Comparison of ENCODE assay signal across 12 cellular contexts in genomic region chr1:25798666-25799345, GRCh38. TPM values are rescaled to one million over a fixed set of nuclear protein-coding genes. Genes with fewer than 3 reads are reported as not detected.
DNase-seq lines count a peak whose midpoint lies in the region; ATAC-seq and TF ChIP-seq lines count a peak whose summit lies in the region.
"Had no signal": no experiment of that assay in that cellular context is flagged by ENCODE, and none has a peak within 500 bp of the region (broad histone marks: within the 10 kb centered on the region; RNA-seq: fewer than 3 reads in every experiment).

No MANE protein-coding gene starts in this region.

- H3K27ac Mint-ChIP-seq in CD4-positive, CD25-positive, alpha-beta regulatory T cell: peak overlapping the region; percentile 50 to 89 (median 78)
- H3K27ac Mint-ChIP-seq in HFFc6 (no peak overlapping the region), endodermal cell (no peak overlapping the region)

- peaks cover 13 to 78% (median 38%) of the 10 kb centered on the region in 4 donors for H3K4me1 Mint-ChIP-seq in CD4-positive, CD25-positive, alpha-beta regulatory T cell
- peaks cover 30% of the 10 kb centered on the region for H3K4me1 Mint-ChIP-seq in HFFc6 (ENCODE audit: low read depth)
- peaks cover 26% of the 10 kb centered on the region for H3K4me1 Mint-ChIP-seq in endodermal cell

- no peaks in the 10 kb centered on the region for H3K27me3 Mint-ChIP-seq in CD4-positive, CD25-positive, alpha-beta regulatory T cell
- peaks cover 11% of the 10 kb centered on the region for H3K27me3 Mint-ChIP-seq in HFFc6 (ENCODE audit: insufficient read depth)
- H3K27me3 Mint-ChIP-seq in endodermal cell (ENCODE audit: insufficient read depth): no peaks in the 10 kb centered on the region

- WGBS in endodermal cell (ENCODE audit: insufficient coverage in 1 of 2, insufficient read length in 1 of 2), 2 experiments: 93 to 94% methylated on average over 6 to 8 of the region's 8 CpGs

- no peaks in the 10 kb centered on the region for H3K9me3 ChIP-seq in CD4-positive, CD25-positive, alpha-beta regulatory T cell (ENCODE audit: control insufficient read depth in 2 of 2, low read length in 2 of 2)
- H3K9me3 ChIP-seq in endodermal cell (ENCODE audit: control insufficient read depth, low read length) (no peaks in the 10 kb centered on the region), parathyroid adenoma (ENCODE audit: control insufficient read depth, low read length) (no peaks in the 10 kb centered on the region)

- peaks cover 48% of the 10 kb centered on the region for H3K4me1 ChIP-seq in CD4-positive, CD25-positive, alpha-beta regulatory T cell (ENCODE audit: control insufficient read depth, insufficient read depth, low read length, poor library complexity, severe bottlenecking)
- H3K4me1 ChIP-seq in endodermal cell (ENCODE audit: control insufficient read depth, insufficient read depth, low read length): peaks cover 6% of the 10 kb centered on the region
- H3K4me1 ChIP-seq in parathyroid adenoma: no peaks in the 10 kb centered on the region

- H2AFZ ChIP-seq in parathyroid adenoma: no peak overlapping the region

- H3K79me2 ChIP-seq in parathyroid adenoma: no peaks in the 10 kb centered on the region

- no peaks in the 10 kb centered on the region for H3K36me3 ChIP-seq in CD4-positive, CD25-positive, alpha-beta regulatory T cell (ENCODE audit: control insufficient read depth, insufficient read depth, low read length)
- H3K36me3 ChIP-seq in endodermal cell (ENCODE audit: control insufficient read depth, insufficient read depth, low read length) (no peaks in the 10 kb centered on the region), parathyroid adenoma (ENCODE audit: control insufficient read depth, insufficient read depth, low read length) (no peaks in the 10 kb centered on the region)

- no peaks in the 10 kb centered on the region for H3K36me3 Mint-ChIP-seq in CD4-positive, CD25-positive, alpha-beta regulatory T cell
- H3K36me3 Mint-ChIP-seq in HFFc6 (ENCODE audit: low read depth) (no peaks in the 10 kb centered on the region), endodermal cell (ENCODE audit: low read depth) (no peaks in the 10 kb centered on the region)

- no peak for DNase-seq in CD4-positive, CD25-positive, alpha-beta regulatory T cell
- DNase-seq in HFFc6 (no peak), endodermal cell (no peak), NCI-H187 treated with DMSO at 0.1 percent for 48 hours (lab: John Stamatoyannopoulos, UW) (no peak), hepatic stellate cell (ENCODE audit: low spot score) (no peak)
- DNase-seq: GOT3, NCI-H526 treated with DMSO at 0.1 percent for 48 hours, SIG-M5 had no signal

- TF ChIP-seq CTCF in HFFc6 (IDR thresholded peaks at IDR 0.05) (no peak), endodermal cell (conservative IDR thresholded peaks at IDR 0.05) (no peak), parathyroid adenoma (IDR thresholded peaks at IDR 0.05) (no peak)

- ATAC-seq in CD4-positive, CD25-positive, alpha-beta regulatory T cell (ENCODE audit: low read depth in 2 of 2): no peak
- ATAC-seq in HG03460 (IDR thresholded peaks at IDR 0.05; ENCODE audit: unreplicated experiment): no peak
- no peak for ATAC-seq in HG02763 (IDR thresholded peaks at IDR 0.05; ENCODE audit: unreplicated experiment)
- ATAC-seq: activated CD4-positive, CD25-positive, alpha-beta regulatory T cell treated with anti-CD3 and anti-CD28 coated beads, Interleukin-2, amount 50 U/mL, for 24 hours had no signal

- peak overlapping the region; percentile 60 for H3K27ac ChIP-seq in CD4-positive, CD25-positive, alpha-beta regulatory T cell (ENCODE audit: insufficient read depth, low read length, poor library complexity, severe bottlenecking)
- no peak overlapping the region for H3K27ac ChIP-seq in endodermal cell (ENCODE audit: low read depth, low read length)
- peak overlapping the region; percentile 56 for H3K27ac ChIP-seq in parathyroid adenoma

- no peak overlapping the region for H3K9ac ChIP-seq in endodermal cell (ENCODE audit: extremely low read depth, low read length, poor library complexity, severe bottlenecking)
- H3K9ac ChIP-seq in parathyroid adenoma: no peak overlapping the region

- H3K4me3 ChIP-seq in CD4-positive, CD25-positive, alpha-beta regulatory T cell (ENCODE audit: low read depth, low read length): no peak overlapping the region
- H3K4me3 ChIP-seq in endodermal cell (ENCODE audit: low read length): no peak overlapping the region
- no peak overlapping the region for H3K4me3 ChIP-seq in parathyroid adenoma (ENCODE audit: low read depth, low read length)

- H3K4me2 ChIP-seq in parathyroid adenoma (ENCODE audit: low read length): no peak overlapping the region

- H3K9me3 Mint-ChIP-seq in CD4-positive, CD25-positive, alpha-beta regulatory T cell: no peaks in the 10 kb centered on the region
- H3K9me3 Mint-ChIP-seq in HFFc6: no peaks in the 10 kb centered on the region
- H3K9me3 Mint-ChIP-seq in endodermal cell: no peaks in the 10 kb centered on the region

- H3K27me3 ChIP-seq in CD4-positive, CD25-positive, alpha-beta regulatory T cell (ENCODE audit: control insufficient read depth, insufficient read depth, low read length): no peaks in the 10 kb centered on the region
- H3K27me3 ChIP-seq in endodermal cell (ENCODE audit: control insufficient read depth, insufficient read depth, low read length, poor library complexity, severe bottlenecking): no peaks in the 10 kb centered on the region
- H3K27me3 ChIP-seq in parathyroid adenoma (ENCODE audit: control insufficient read depth, insufficient read depth, low read length): no peaks in the 10 kb centered on the region

- peak overlapping the region; percentile 65 to 83 (median 74) for H3K4me3 Mint-ChIP-seq in CD4-positive, CD25-positive, alpha-beta regulatory T cell
- H3K4me3 Mint-ChIP-seq in HFFc6 (0 out of 2 replicates have a peak overlapping the region, but pooled peaks have one; percentile 48), endodermal cell (peak overlapping the region; percentile 73)

RNA-seq across cellular contexts. Expression of gene SELENON, which starts 1.2 kb away (rescaled TPM):
- 19.2 TPM for total RNA-seq in CD4-positive, CD25-positive, alpha-beta regulatory T cell
- 1 to 10 TPM; 1.2 to 2.7 (median 2.0) TPM for polyA plus RNA-seq in CD4-positive, CD25-positive, alpha-beta regulatory T cell
- total RNA-seq in HFFc6 (2021; fragmentation: NEBNext Ultra II Directional; extraction: Animal tissue kit (Norgen Biotek cat#: 25700)): 10 to 100 TPM; 48.1 to 64.5 (median 58.8) TPM
- 10 to 100 TPM; 91.2 to 93.3 TPM for total RNA-seq in endodermal cell
- polyA plus RNA-seq in endodermal cell (2013, experiment 1 of 2): 127 TPM
- 114 TPM for polyA plus RNA-seq in endodermal cell (2013, experiment 2 of 2)

RNA-seq across cellular contexts. Expression of gene MTFR1L, which starts 20.9 kb away (rescaled TPM):
- total RNA-seq in CD4-positive, CD25-positive, alpha-beta regulatory T cell: 32.9 TPM
- 10 to 100 TPM; 29.7 to 56.1 (median 32.4) TPM for polyA plus RNA-seq in CD4-positive, CD25-positive, alpha-beta regulatory T cell
- total RNA-seq in HFFc6 (2021; fragmentation: NEBNext Ultra II Directional; extraction: Animal tissue kit (Norgen Biotek cat#: 25700)): 10 to 100 TPM; 52.4 to 69.1 (median 59.1) TPM
- 10 to 100 TPM; 31.6 to 36.2 TPM for total RNA-seq in endodermal cell
- polyA plus RNA-seq in endodermal cell (2013, experiment 1 of 2): 55.7 TPM
- polyA plus RNA-seq in endodermal cell (2013, experiment 2 of 2): 50.5 TPM

Comparison
In these comparisons a context has a peak if more than half of its experiments do, and no peak if none do; other contexts are left out.
1. H3K27ac Mint-ChIP-seq: peak in CD4-positive, CD25-positive, alpha-beta regulatory T cell (3 of 3); none in HFFc6 (single experiment) and endodermal cell (single experiment).
2. Peak in every context shown above with its lines, with median percentiles within 50 percentile points of each other: H3K4me3 Mint-ChIP-seq.